In genomic region chrX:41518127-41518840, GRCh38 we compare ENCODE assay signal across 16 cellular contexts.
DNase-seq lines count a peak whose midpoint lies in the region; ATAC-seq lines count a peak whose summit lies in the region.
"Had no signal": no experiment of that assay in that cellular context is flagged by ENCODE, and none has a peak within 500 bp of the region (broad histone marks: within the 10 kb centered on the region; RNA-seq: fewer than 3 reads in every experiment).

No MANE protein-coding gene starts in this region.

- no peak overlapping the region for H3K4me3 Mint-ChIP-seq in memory B cell
- no peak overlapping the region for H3K4me3 Mint-ChIP-seq in stimulated activated memory B cell treated with anti-CD40 and anti-IgM and Interleukin-4, amounts not matched to agents 10 μg/mL and 1 μg/mL and 100 μg/mL, for 72 hours

- H3K4me1 Mint-ChIP-seq in memory B cell: peaks cover 3% of the 10 kb centered on the region
- no peaks in the 10 kb centered on the region for H3K4me1 Mint-ChIP-seq in stimulated activated memory B cell treated with anti-CD40 and anti-IgM and Interleukin-4, amounts not matched to agents 10 μg/mL and 1 μg/mL and 100 μg/mL, for 72 hours

- H3K27me3 Mint-ChIP-seq in memory B cell: no peaks in the 10 kb centered on the region
- no peaks in the 10 kb centered on the region for H3K27me3 Mint-ChIP-seq in stimulated activated memory B cell treated with anti-CD40 and anti-IgM and Interleukin-4, amounts not matched to agents 10 μg/mL and 1 μg/mL and 100 μg/mL, for 72 hours

- peak overlapping the region; percentile 24 for H3K27ac Mint-ChIP-seq in memory B cell
- no peak overlapping the region for H3K27ac Mint-ChIP-seq in stimulated activated memory B cell treated with anti-CD40 and anti-IgM and Interleukin-4, amounts not matched to agents 10 μg/mL and 1 μg/mL and 100 μg/mL, for 72 hours

- ATAC-seq in memory B cell (ENCODE audit: low read depth): no peak
- ATAC-seq in stimulated activated memory B cell treated with anti-CD40 and anti-IgM and Interleukin-4, amounts not matched to agents 10 μg/mL and 1 μg/mL and 100 μg/mL, for 72 hours: peak; percentile 51
- no peak for ATAC-seq in GM18861 (IDR thresholded peaks at IDR 0.05; ENCODE audit: unreplicated experiment)
- ATAC-seq: left lobe of liver had no signal

- H3K9me3 Mint-ChIP-seq in memory B cell: no peaks in the 10 kb centered on the region
- H3K9me3 Mint-ChIP-seq in stimulated activated memory B cell treated with anti-CD40 and anti-IgM and Interleukin-4, amounts not matched to agents 10 μg/mL and 1 μg/mL and 100 μg/mL, for 72 hours: no peaks in the 10 kb centered on the region

- DNase-seq in activated T-cell treated with anti-CD3 and anti-CD28 coated beads for 24 hours (ENCODE audit: low read depth): peak; percentile 7
- DNase-seq in activated T-cell treated with anti-CD3 and anti-CD28 coated beads, Interleukin-2, amount 50 U/mL, for 1 hour: no peak
- DNase-seq in activated T-cell treated with anti-CD3 and anti-CD28 coated beads, Interleukin-2, amount 50 U/mL, for 48 hours: peak; percentile 55 to 57
- no peak for DNase-seq in memory B cell (ENCODE audit: low spot score in 2 of 2)
- no peak for DNase-seq in DMS79 (lab: John Stamatoyannopoulos, UW)
- no peak for DNase-seq in GOT3 (lab: John Stamatoyannopoulos, UW)
- DNase-seq: Calu3; cortex of kidney; hypothalamus; MV-4-11; NK-92 treated with Interleukin-12 subunit alpha and Interleukin-12 subunit beta, amount 100 ng/mL, for 24 hours; SIG-M5; upper lobe of left lung had no signal

- H3K36me3 Mint-ChIP-seq in memory B cell: peaks cover 5% of the 10 kb centered on the region
- H3K36me3 Mint-ChIP-seq in stimulated activated memory B cell treated with anti-CD40 and anti-IgM and Interleukin-4, amounts not matched to agents 10 μg/mL and 1 μg/mL and 100 μg/mL, for 72 hours: peaks cover 6% of the 10 kb centered on the region

Comparison
In these comparisons a context has a peak if more than half of its experiments do, and no peak if none do; other contexts are left out.
1. DNase-seq: peak in activated T-cell treated with anti-CD3 and anti-CD28 coated beads for 24 hours (single experiment) and activated T-cell treated with anti-CD3 and anti-CD28 coated beads, Interleukin-2, amount 50 U/mL, for 48 hours (2 of 2); none in activated T-cell treated with anti-CD3 and anti-CD28 coated beads, Interleukin-2, amount 50 U/mL, for 1 hour (single experiment), memory B cell (0 of 2), DMS79 (single experiment) and GOT3 (single experiment).